8 cellular contexts compared by ENCODE assay signal in the genomic region with DNA sequence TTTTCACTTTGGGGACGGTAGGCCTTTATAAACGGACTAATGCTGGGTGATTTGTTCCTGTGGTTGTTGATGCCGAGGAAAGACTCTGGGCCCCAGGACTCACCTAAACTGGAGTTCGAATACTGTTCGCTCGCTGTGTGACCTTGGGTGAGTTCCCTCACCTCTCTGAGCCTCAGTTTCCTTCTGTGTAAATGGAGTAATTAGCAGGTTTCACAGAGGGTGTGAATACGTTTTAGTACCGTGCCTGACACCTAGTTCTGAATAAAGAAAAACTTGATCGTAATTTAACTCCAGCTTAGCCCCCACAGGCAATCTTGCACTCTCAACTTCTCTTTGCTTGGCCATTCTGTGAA. TPM values are rescaled to one million over a fixed set of nuclear protein-coding genes. Genes with fewer than 3 reads are reported as not detected.
DNase-seq lines count a peak whose midpoint lies in the region; ATAC-seq, FAIRE-seq and TF ChIP-seq lines count a peak whose summit lies in the region.

No MANE protein-coding gene starts in this region.

- 5% methylated on average over 9 of the region's 9 CpGs for WGBS in SK-N-SH (ENCODE audit: low lambda C conversion rate)

- no peaks in the 10 kb centered on the region for H3K9me2 ChIP-seq in SK-N-SH

- H3K4me3 ChIP-seq in SK-N-SH (ENCODE audit: low read depth in 2 of 2, low read length in 1 of 2): peak overlapping the region; percentile 93 to 94
- H3K4me3 ChIP-seq in kidney (ENCODE audit: low read length in 2 of 2): peak overlapping the region; percentile 99
- peak overlapping the region; percentile 100 for H3K4me3 ChIP-seq in stomach smooth muscle (ENCODE audit: low read length in 2 of 2)

- H3K36me3 Mint-ChIP-seq in activated naive CD8-positive, alpha-beta T cell treated with anti-CD3 and anti-CD28 coated beads, Interleukin-2, amount 10 ng/mL, durations not matched to agents 7 days and 5 days: no peaks in the 10 kb centered on the region

- DNase-seq in SK-N-SH: no peak
- no peak for DNase-seq in activated naive CD8-positive, alpha-beta T cell treated with anti-CD3 and anti-CD28 coated beads, Interleukin-2, amount 10 ng/mL, durations not matched to agents 7 days and 5 days
- DNase-seq in kidney: no peak

- no peak for TF ChIP-seq CTCF in SK-N-SH (IDR thresholded peaks at IDR 0.05)
- TF ChIP-seq CTCF in kidney (IDR thresholded peaks at IDR 0.05; ENCODE audit: borderline replicate concordance, extremely low read depth, insufficient read depth): no peak

- H2AFZ ChIP-seq in SK-N-SH (ENCODE audit: low read depth): peak overlapping the region; percentile 97

- no peaks in the 10 kb centered on the region for H3K27me3 Mint-ChIP-seq in activated naive CD8-positive, alpha-beta T cell treated with anti-CD3 and anti-CD28 coated beads, Interleukin-2, amount 10 ng/mL, durations not matched to agents 7 days and 5 days

- H3K9ac ChIP-seq in SK-N-SH (peak overlapping the region; percentile 95), kidney (ENCODE audit: low read length in 2 of 2) (peak overlapping the region; percentile 94 to 96), stomach smooth muscle (ENCODE audit: low read length in 2 of 2) (peak overlapping the region; percentile 80 to 99)

- no peak for TF ChIP-seq EP300 in SK-N-SH (IDR thresholded peaks at IDR 0.05; ENCODE audit: borderline replicate concordance in 1 of 2, low read depth in 1 of 2, low read length in 1 of 2)

- no peak for FAIRE-seq in kidney (lab: Jason Lieb, UNC)

- H3K4me1 ChIP-seq in SK-N-SH (ENCODE audit: control insufficient read depth in 1 of 2, insufficient read depth in 2 of 2, low read depth in 1 of 2, low read length in 1 of 2) (peaks cover 16 to 17% of the 10 kb centered on the region in 2 experiments; a peak in 3 of 4 replicates), kidney (ENCODE audit: control insufficient read depth in 1 of 2, insufficient read depth in 1 of 2, low read depth in 1 of 2, low read length in 2 of 2) (peaks cover 9 to 20% of the 10 kb centered on the region in 2 donors), stomach smooth muscle (ENCODE audit: control insufficient read depth, insufficient read depth, low read length) (peaks cover 41% of the 10 kb centered on the region)

- H3K27ac Mint-ChIP-seq in activated naive CD8-positive, alpha-beta T cell treated with anti-CD3 and anti-CD28 coated beads, Interleukin-2, amount 10 ng/mL, durations not matched to agents 7 days and 5 days: peak overlapping the region; percentile 98

- H4K20me1 ChIP-seq in SK-N-SH (ENCODE audit: insufficient read depth): peaks cover 21% of the 10 kb centered on the region

- H3K9me3 ChIP-seq in SK-N-SH: no peaks in the 10 kb centered on the region
- no peaks in the 10 kb centered on the region for H3K9me3 ChIP-seq in kidney (ENCODE audit: control insufficient read depth in 1 of 2, low read length in 2 of 2)
- H3K9me3 ChIP-seq in stomach smooth muscle (ENCODE audit: control insufficient read depth in 2 of 2, low read length in 2 of 2): no peaks in the 10 kb centered on the region

- POLR2A ChIA-PET in SK-N-SH (lab: Yijun Ruan, JAX): interaction anchor here (1.3 kb wide), 1 partner anchor 8 kb away, joined by 3 read pairs; no protein-coding TSS in a partner anchor
- POLR2A ChIA-PET in activated naive CD8-positive, alpha-beta T cell treated with anti-CD3 and anti-CD28 coated beads, Interleukin-2, amount 10 ng/mL, durations not matched to agents 7 days and 5 days (lab: Charles Lee): interaction anchor here (1.4 to 2.1 kb wide), 2 partner anchors 15 to 45 kb away, joined by 4 to 12 read pairs; no protein-coding TSS in a partner anchor

- CTCF ChIA-PET in SK-N-SH (lab: Yijun Ruan, JAX): interaction anchor here (0.8 kb wide), 2 partner anchors 41 to 45 kb away, joined by 3 read pairs; no protein-coding TSS in a partner anchor

- peak overlapping the region; percentile 80 for H3K4me2 ChIP-seq in SK-N-SH

- H3K27ac ChIP-seq in SK-N-SH (ENCODE audit: low read depth in 2 of 2, low read length in 1 of 2) (peak overlapping the region in 1 of 2 experiments; percentile 87; a peak in 2 of 4 replicates), kidney (ENCODE audit: low read depth in 2 of 2, low read length in 2 of 2) (peak overlapping the region in 1 of 2 donors; percentile 99), stomach smooth muscle (ENCODE audit: low read length) (peak overlapping the region; percentile 97)

- H3K9me3 Mint-ChIP-seq in activated naive CD8-positive, alpha-beta T cell treated with anti-CD3 and anti-CD28 coated beads, Interleukin-2, amount 10 ng/mL, durations not matched to agents 7 days and 5 days: no peaks in the 10 kb centered on the region

- H3K36me3 ChIP-seq in SK-N-SH (replicated peaks in 1 of 2; ENCODE audit: control insufficient read depth in 1 of 2, insufficient read depth in 2 of 2, low read length in 1 of 2) (peaks cover 0 to 8% of the 10 kb centered on the region in 2 experiments), kidney (ENCODE audit: control insufficient read depth in 1 of 2, insufficient read depth in 2 of 2, low read length in 2 of 2) (no peaks in the 10 kb centered on the region), stomach smooth muscle (ENCODE audit: control insufficient read depth in 2 of 2, insufficient read depth in 2 of 2, low read length in 2 of 2) (peaks cover 0 to 7% of the 10 kb centered on the region in 2 donors)

- intact Hi-C loops in kidney (cut with DNase I): loop anchor here (5.0 kb wide), 1 partner anchor 46 kb away; no protein-coding TSS in a partner anchor

- TF ChIP-seq RAD21 in SK-N-SH (IDR thresholded peaks at IDR 0.05; ENCODE audit: low read length): no peak

- peaks cover 28% of the 10 kb centered on the region for H3K4me1 Mint-ChIP-seq in activated naive CD8-positive, alpha-beta T cell treated with anti-CD3 and anti-CD28 coated beads, Interleukin-2, amount 10 ng/mL, durations not matched to agents 7 days and 5 days

- no peak; the same call in 2 of the 3 replicates for ATAC-seq in SK-N-SH treated with all-trans-retinoic acid at 6 μM for 48 hours
- no peak for ATAC-seq in activated naive CD8-positive, alpha-beta T cell treated with anti-CD3 and anti-CD28 coated beads, Interleukin-2, amount 10 ng/mL, durations not matched to agents 7 days and 5 days (ENCODE audit: low read depth)
- ATAC-seq in HG02970 (IDR thresholded peaks at IDR 0.05; ENCODE audit: low FRiP score, unreplicated experiment): no peak
- ATAC-seq in HG03432 (IDR thresholded peaks at IDR 0.05; ENCODE audit: unreplicated experiment): no peak
- no peak for ATAC-seq in HG02642 (IDR thresholded peaks at IDR 0.05; ENCODE audit: poor library complexity, unreplicated experiment)

- H3K79me2 ChIP-seq in SK-N-SH (ENCODE audit: insufficient read depth): peaks cover 79% of the 10 kb centered on the region

- H3K27me3 ChIP-seq in SK-N-SH (ENCODE audit: insufficient read depth) (no peaks in the 10 kb centered on the region), stomach smooth muscle (ENCODE audit: control insufficient read depth in 1 of 2, insufficient read depth in 2 of 2, low read length in 2 of 2) (no peaks in the 10 kb centered on the region)

- peak overlapping the region; percentile 92 for H3K4me3 Mint-ChIP-seq in activated naive CD8-positive, alpha-beta T cell treated with anti-CD3 and anti-CD28 coated beads, Interleukin-2, amount 10 ng/mL, durations not matched to agents 7 days and 5 days

- no peaks in the 10 kb centered on the region for H3F3A ChIP-seq in SK-N-SH (replicated peaks; ENCODE audit: insufficient read depth)

TF ChIP-seq in SK-N-SH, 30 proteins besides CTCF, POLR2A, EP300 and RAD21 (continues in another document):
- TF ChIP-seq POLR2AphosphoS5 (IDR thresholded peaks at IDR 0.05; ENCODE audit: low read depth, low read length) (no peak), FOXJ3 (CRISPR knock-in tag; IDR thresholded peaks at IDR 0.05) (no peak), FOSL2 (IDR thresholded peaks at IDR 0.05; ENCODE audit: borderline replicate concordance, low read depth) (no peak), YY1 (IDR thresholded peaks at IDR 0.05; ENCODE audit: low read depth) (no peak)
- TF ChIP-seq, protein P1, sequence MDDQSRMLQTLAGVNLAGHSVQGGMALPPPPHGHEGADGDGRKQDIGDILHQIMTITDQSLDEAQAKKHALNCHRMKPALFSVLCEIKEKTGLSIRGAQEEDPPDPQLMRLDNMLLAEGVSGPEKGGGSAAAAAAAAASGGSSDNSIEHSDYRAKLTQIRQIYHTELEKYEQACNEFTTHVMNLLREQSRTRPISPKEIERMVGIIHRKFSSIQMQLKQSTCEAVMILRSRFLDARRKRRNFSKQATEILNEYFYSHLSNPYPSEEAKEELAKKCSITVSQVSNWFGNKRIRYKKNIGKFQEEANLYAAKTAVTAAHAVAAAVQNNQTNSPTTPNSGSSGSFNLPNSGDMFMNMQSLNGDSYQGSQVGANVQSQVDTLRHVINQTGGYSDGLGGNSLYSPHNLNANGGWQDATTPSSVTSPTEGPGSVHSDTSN (IDR thresholded peaks at IDR 0.05): no peak

TF ChIP-seq in SK-N-SH treated with all-trans-retinoic acid at 6 μM for 48 hours, 23 proteins besides CTCF, POLR2A, EP300 and RAD21 (continues in another document):
- TF ChIP-seq TCF4 (CRISPR knock-in tag; IDR thresholded peaks at IDR 0.05; ENCODE audit: borderline replicate concordance) (no peak), ZFP3 (CRISPR knock-in tag; IDR thresholded peaks at IDR 0.05) (no peak), ESRRG (CRISPR knock-in tag; IDR thresholded peaks at IDR 0.05) (no peak), ZFP30 (CRISPR knock-in tag; IDR thresholded peaks at IDR 0.05) (no peak), BACH2 (CRISPR knock-in tag; IDR thresholded peaks at IDR 0.05; ENCODE audit: borderline replicate concordance) (no peak), PPARA (CRISPR knock-in tag; IDR thresholded peaks at IDR 0.05; ENCODE audit: borderline replicate concordance) (no peak), GLIS3 (CRISPR knock-in tag; IDR thresholded peaks at IDR 0.05) (no peak), ARNTL (CRISPR knock-in tag; IDR thresholded peaks at IDR 0.05; ENCODE audit: borderline replicate concordance, low read depth) (no peak)

RNA-seq across cellular contexts. Expression of gene UBE3B, which starts 0.5 kb away (rescaled TPM):
- polyA plus RNA-seq in SK-N-SH (2012; rRNA removed): 28.6 and 31.9 TPM in 2 replicates
- 20.3 and 23.0 TPM in 2 replicates for polyA plus RNA-seq in SK-N-SH (2012; cell fraction: cytosol; rRNA removed)
- 60.4 and 65.8 TPM in 2 replicates for polyA plus RNA-seq in SK-N-SH (2012; cell fraction: nucleus; rRNA removed)
- total RNA-seq in activated naive CD8-positive, alpha-beta T cell treated with anti-CD3 and anti-CD28 coated beads, Interleukin-2, amount 10 ng/mL, durations not matched to agents 7 days and 5 days: 10 to 100 TPM; 40.0 to 41.7 TPM
- 44.3 TPM for total RNA-seq in kidney
- polyA plus RNA-seq in kidney (ENCODE audit: insufficient read depth, low read depth, low replicate concordance): 13.9 TPM

RNA-seq across cellular contexts. Expression of gene KCTD10, which starts 0.8 kb away (rescaled TPM):
- polyA plus RNA-seq in SK-N-SH (2012; rRNA removed) (66.9 and 92.9 TPM in 2 replicates), kidney (ENCODE audit: insufficient read depth, low read depth, low replicate concordance) (23.6 TPM)
- polyA plus RNA-seq in SK-N-SH (2012; cell fraction: cytosol; rRNA removed): 69.6 and 99.0 TPM in 2 replicates
- polyA plus RNA-seq in SK-N-SH (2012; cell fraction: nucleus; rRNA removed): 93.8 and 122 TPM in 2 replicates
- 10 to 100 TPM; 34.8 to 39.8 TPM for total RNA-seq in activated naive CD8-positive, alpha-beta T cell treated with anti-CD3 and anti-CD28 coated beads, Interleukin-2, amount 10 ng/mL, durations not matched to agents 7 days and 5 days
- total RNA-seq in kidney: 72.1 TPM
